ENCODE assay signal across 1 cellular context in genomic region chr11:125904678-125905077, GRCh38.
A peak's percentile ranks its signal among the peaks of the same experiment; 100 is the strongest.
TF ChIP-seq lines count a peak whose summit lies in the region.

No MANE protein-coding gene starts in this region.

TF ChIP-seq in WTC11, 78 proteins besides CTCF, POLR2A, EP300 and RAD21 (continued from another document):
- no peak for TF ChIP-seq ATF3 (CRISPR knock-in tag; conservative IDR thresholded peaks at IDR 0.05)
- 0 out of 2 replicates have a peak, but pooled peaks have one; percentile 39 for TF ChIP-seq STAT6 (CRISPR knock-in tag; conservative IDR thresholded peaks at IDR 0.05; ENCODE audit: low read depth)
- no peak for TF ChIP-seq ZNF232 (CRISPR knock-in tag; IDR thresholded peaks at IDR 0.05)
- no peak for TF ChIP-seq USF1 (CRISPR knock-in tag; IDR thresholded peaks at IDR 0.05)
- no peak for TF ChIP-seq EMX1 (CRISPR knock-in tag; IDR thresholded peaks at IDR 0.05)
- TF ChIP-seq ZNF671 (CRISPR knock-in tag; IDR thresholded peaks at IDR 0.05): 0 out of 2 replicates have a peak, but pooled peaks have one; percentile 32
- no peak for TF ChIP-seq FOXP1 (CRISPR knock-in tag; IDR thresholded peaks at IDR 0.05; ENCODE audit: borderline replicate concordance)
- TF ChIP-seq SMAD4 (CRISPR knock-in tag; IDR thresholded peaks at IDR 0.05): no peak
- peak; percentile 9; the same call in 1 of the 2 replicates for TF ChIP-seq CREB1 (CRISPR knock-in tag; IDR thresholded peaks at IDR 0.05)
- TF ChIP-seq NFE2L1 (CRISPR knock-in tag; IDR thresholded peaks at IDR 0.05): no peak
- no peak for TF ChIP-seq MLX (CRISPR knock-in tag; IDR thresholded peaks at IDR 0.05)
- TF ChIP-seq GRHL2 (CRISPR knock-in tag; IDR thresholded peaks at IDR 0.05; ENCODE audit: insufficient replicate concordance, severe bottlenecking): no peak
- no peak for TF ChIP-seq TP53 (CRISPR knock-in tag; IDR thresholded peaks at IDR 0.05)
- TF ChIP-seq ZNF281 (CRISPR knock-in tag; IDR thresholded peaks at IDR 0.05): no peak
- TF ChIP-seq USF2 (CRISPR knock-in tag; IDR thresholded peaks at IDR 0.05): no peak; the same call in 1 of the 2 replicates
- TF ChIP-seq ZNF121 (CRISPR knock-in tag; IDR thresholded peaks at IDR 0.05): no peak
- TF ChIP-seq SP1 (CRISPR knock-in tag; conservative IDR thresholded peaks at IDR 0.05): no peak
- TF ChIP-seq ELF4 (CRISPR knock-in tag; IDR thresholded peaks at IDR 0.05; ENCODE audit: low read depth): no peak
- TF ChIP-seq ZSCAN18 (CRISPR knock-in tag; IDR thresholded peaks at IDR 0.05): no peak
- TF ChIP-seq HMGXB4 (CRISPR knock-in tag; IDR thresholded peaks at IDR 0.05): no peak; the same call in 1 of the 2 replicates
- TF ChIP-seq IRF1 (CRISPR knock-in tag; IDR thresholded peaks at IDR 0.05): no peak
- TF ChIP-seq FOXJ3 (CRISPR knock-in tag; IDR thresholded peaks at IDR 0.05; ENCODE audit: borderline replicate concordance): 0 out of 2 replicates have a peak, but pooled peaks have one; percentile 4
- no peak for TF ChIP-seq NR1H2 (CRISPR knock-in tag; IDR thresholded peaks at IDR 0.05)
